ENCODE assay signal across 8 cellular contexts in genomic region chr5:157596449-157596848, GRCh38. TPM values are rescaled to one million over a fixed set of nuclear protein-coding genes. Genes with fewer than 3 reads are reported as not detected.
DNase-seq lines count a peak whose midpoint lies in the region; ATAC-seq and TF ChIP-seq lines count a peak whose summit lies in the region.

No MANE protein-coding gene starts in this region.

- H3K4me3 Mint-ChIP-seq in naive thymus-derived CD8-positive, alpha-beta T cell: no peak overlapping the region

- TF ChIP-seq POLR2A in NB4 (IDR thresholded peaks at IDR 0.05; ENCODE audit: extremely low read depth, insufficient read length) (no peak), prostate gland (IDR thresholded peaks at IDR 0.05) (no peak)

- no peaks in the 10 kb centered on the region for H3K27me3 ChIP-seq in prostate gland (replicated peaks; ENCODE audit: insufficient read depth)

- peaks cover 0 to 4% (median 0%) of the 10 kb centered on the region in 9 donors for H3K9me3 Mint-ChIP-seq in naive thymus-derived CD8-positive, alpha-beta T cell

- H3K4me1 ChIP-seq in prostate gland (replicated peaks): no peaks in the 10 kb centered on the region

- peaks cover 0 to 85% (median 6%) of the 10 kb centered on the region in 4 donors for H3K4me1 Mint-ChIP-seq in naive thymus-derived CD8-positive, alpha-beta T cell

- 84% methylated on average over 5 of the region's 5 CpGs for WGBS in prostate gland

- DNase-seq in NB4 (ENCODE audit: low read depth): peak; percentile 52
- no peak for DNase-seq in naive thymus-derived CD8-positive, alpha-beta T cell
- DNase-seq in DMS79 (lab: John Stamatoyannopoulos, UW): no peak
- DNase-seq in NCI-H1436 treated with DMSO at 0.1 percent for 48 hours (lab: John Stamatoyannopoulos, UW): no peak
- DNase-seq in prostate gland (ENCODE audit: low spot score): no peak
- DNase-seq in NCI-H2029 (lab: John Stamatoyannopoulos, UW): no peak

- no peaks in the 10 kb centered on the region for H3K36me3 ChIP-seq in prostate gland

- H3K36me3 Mint-ChIP-seq in naive thymus-derived CD8-positive, alpha-beta T cell: peaks cover 0 to 7% (median 0%) of the 10 kb centered on the region in 3 donors

- no peak overlapping the region for H3K27ac ChIP-seq in prostate gland

- intact Hi-C loops in prostate gland (cut with DNase I): no loop called here

- TF ChIP-seq CTCF in NB4 (IDR thresholded peaks at IDR 0.05; ENCODE audit: low read depth, low read length): no peak
- TF ChIP-seq CTCF in prostate gland (IDR thresholded peaks at IDR 0.05): no peak

- peak overlapping the region in 1 of 10 donors; percentile 65 for H3K27ac Mint-ChIP-seq in naive thymus-derived CD8-positive, alpha-beta T cell

- ATAC-seq in GM18907 (IDR thresholded peaks at IDR 0.05; ENCODE audit: unreplicated experiment) (peak; percentile 82), HG02623 (IDR thresholded peaks at IDR 0.05; ENCODE audit: unreplicated experiment) (peak; percentile 67)
- peak; percentile 18 to 37 for ATAC-seq in naive thymus-derived CD8-positive, alpha-beta T cell

- H3K9me3 ChIP-seq in prostate gland: no peaks in the 10 kb centered on the region

- POLR2A ChIA-PET in naive thymus-derived CD8-positive, alpha-beta T cell (lab: Charles Lee): no interaction called here

- H3K4me3 ChIP-seq in NB4 (ENCODE audit: low read depth, low read length) (no peak overlapping the region), prostate gland (no peak overlapping the region)

- H3K27me3 Mint-ChIP-seq in naive thymus-derived CD8-positive, alpha-beta T cell: peaks cover 1 to 19% (median 6%) of the 10 kb centered on the region in 5 donors

RNA-seq across cellular contexts. Expression of gene ADAM19, which starts 20.9 kb away (rescaled TPM):
- total RNA-seq in naive thymus-derived CD8-positive, alpha-beta T cell: 1 to 10 TPM; 3.6 TPM
- polyA plus RNA-seq in naive thymus-derived CD8-positive, alpha-beta T cell: under 1 TPM in 2 of 3 donors, not detected in 1; 0.08 to 0.14 TPM
- total RNA-seq in prostate gland: 1 to 10 TPM; 1.9 to 8.1 TPM

RNA-seq across cellular contexts. Expression of gene SOX30, which starts 55.8 kb away (rescaled TPM):
- under 1 TPM; 0.14 to 0.44 TPM for total RNA-seq in naive thymus-derived CD8-positive, alpha-beta T cell
- under 1 TPM; 0.07 to 0.16 (median 0.12) TPM for polyA plus RNA-seq in naive thymus-derived CD8-positive, alpha-beta T cell
- 10 to 100 TPM in 1 of 2 donors, not detected in 1; 14.4 TPM for total RNA-seq in prostate gland

Comparison
In these comparisons a context has a peak if more than half of its experiments do, and no peak if none do; other contexts are left out.
1. ATAC-seq: peak in every context shown above with its lines; median percentile 82 in GM18907; 67 in HG02623; 28 in naive thymus-derived CD8-positive, alpha-beta T cell.